ENCODE assay signal across 12 cellular contexts in the genomic region with DNA sequence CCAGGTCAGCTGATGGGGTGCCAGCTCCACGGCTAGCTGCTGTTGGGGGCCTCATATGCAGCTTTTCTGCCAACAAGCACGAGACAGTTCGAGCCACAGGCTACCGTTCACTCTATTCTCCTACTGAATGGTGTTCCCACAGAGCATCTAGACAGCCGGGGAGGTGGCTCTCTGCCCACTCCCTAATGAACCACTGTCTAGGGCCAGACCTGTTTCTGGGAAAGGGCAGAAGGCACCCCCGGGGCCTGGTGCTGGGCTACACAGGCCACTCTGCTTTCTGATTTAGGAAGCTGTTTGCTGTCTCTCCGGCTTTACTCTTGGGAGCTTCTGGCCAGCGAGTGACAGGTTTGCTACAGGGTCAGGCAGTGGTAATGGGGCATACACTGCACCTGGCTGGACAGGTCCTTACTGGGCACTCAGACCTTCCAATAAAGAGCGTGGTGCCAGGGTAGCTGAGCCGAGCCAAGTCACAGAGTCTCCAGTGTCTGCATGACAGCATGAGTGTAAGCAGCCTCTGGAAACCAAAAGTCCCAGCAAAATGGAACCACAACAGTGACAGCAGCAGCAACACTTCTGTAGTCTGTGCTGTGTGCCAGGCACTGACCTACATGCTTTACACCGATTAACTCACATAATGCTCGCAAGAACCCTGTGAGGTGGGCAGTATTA. TPM values are rescaled to one million over a fixed set of nuclear protein-coding genes. Genes with fewer than 3 reads are reported as not detected.
A peak's percentile ranks its signal among the peaks of the same experiment; 100 is the strongest.
DNase-seq lines count a peak whose midpoint lies in the region; ATAC-seq and TF ChIP-seq lines count a peak whose summit lies in the region.
"Had no signal": no experiment of that assay in that cellular context is flagged by ENCODE, and none has a peak within 500 bp of the region (broad histone marks: within the 10 kb centered on the region; RNA-seq: fewer than 3 reads in every experiment).

No MANE protein-coding gene starts in this region.

- no peak overlapping the region for H3K27ac Mint-ChIP-seq in WTC11
- H3K27ac Mint-ChIP-seq in stimulated activated naive CD8-positive, alpha-beta T cell treated with anti-CD3 and anti-CD28 coated beads, Interleukin-15, amount 100 ng/mL, for 72 hours, result peak overlapping the region; percentile 69 to 79

- peaks cover 45% of the 10 kb centered on the region for H3K4me1 Mint-ChIP-seq in WTC11
- H3K4me1 Mint-ChIP-seq in stimulated activated naive CD8-positive, alpha-beta T cell treated with anti-CD3 and anti-CD28 coated beads, Interleukin-15, amount 100 ng/mL, for 72 hours, result peaks cover 85% of the 10 kb centered on the region

- peak; percentile 25 for ATAC-seq in Right ventricle myocardium superior (ENCODE audit: poor library complexity)
- no peak for ATAC-seq in WTC11
- no peak for ATAC-seq in stimulated activated naive CD8-positive, alpha-beta T cell treated with anti-CD3 and anti-CD28 coated beads, Interleukin-15, amount 100 ng/mL, for 72 hours
- no peak for ATAC-seq in HG03378 (IDR thresholded peaks at IDR 0.05; ENCODE audit: unreplicated experiment)
- ATAC-seq in GM18861 (IDR thresholded peaks at IDR 0.05; ENCODE audit: unreplicated experiment), result no peak

- TF ChIP-seq CTCF in right atrium auricular region (IDR thresholded peaks at IDR 0.05) (no peak), WTC11 (IDR thresholded peaks at IDR 0.05) (no peak)

- no peak for DNase-seq in Right ventricle myocardium superior
- DNase-seq in right atrium auricular region (ENCODE audit: low spot score), result no peak
- DNase-seq in WTC11 (ENCODE audit: low spot score), result no peak
- DNase-seq in islet precursor cell, result peak; percentile 44
- DNase-seq in stimulated activated naive CD8-positive, alpha-beta T cell treated with anti-CD3 and anti-CD28 coated beads, Interleukin-15, amount 100 ng/mL, for 72 hours, result no peak
- no peak for DNase-seq in NCI-H510A treated with DMSO at 0.1 percent for 48 hours (lab: John Stamatoyannopoulos, UW)
- DNase-seq: activated CD4-positive, alpha-beta T cell treated with anti-CD3 and anti-CD28 coated beads, Interleukin-2, amount 50 U/mL, for 4 hours; amniotic stem cell; Karpas-422 had no signal

- no peak overlapping the region for H3K4me3 Mint-ChIP-seq in WTC11
- H3K4me3 Mint-ChIP-seq in stimulated activated naive CD8-positive, alpha-beta T cell treated with anti-CD3 and anti-CD28 coated beads, Interleukin-15, amount 100 ng/mL, for 72 hours, result peak overlapping the region in 1 of 2 donors; percentile 77

- H3K4me3 ChIP-seq in right atrium auricular region, result no peak overlapping the region
- H3K4me3 ChIP-seq: dorsolateral prefrontal cortex had no signal

- H3K36me3 Mint-ChIP-seq in WTC11, result peaks cover 3% of the 10 kb centered on the region; the same call in 1 of the 2 replicates

- H3K27me3 Mint-ChIP-seq in WTC11 (ENCODE audit: low read depth), result no peaks in the 10 kb centered on the region
- no peaks in the 10 kb centered on the region for H3K27me3 Mint-ChIP-seq in stimulated activated naive CD8-positive, alpha-beta T cell treated with anti-CD3 and anti-CD28 coated beads, Interleukin-15, amount 100 ng/mL, for 72 hours

- CTCF ChIA-PET in WTC11 (lab: Charles Lee), result interaction anchor here (1.2 to 3.3 kb wide), 6 partner anchors 45 to 201 kb away, joined by 3 to 20 read pairs (median 10); no protein-coding TSS in a partner anchor

- intact Hi-C loops in Right ventricle myocardium superior (cut with DNase I), result no loop called here

- H3K9me3 ChIP-seq in right atrium auricular region, result no peaks in the 10 kb centered on the region

- no peaks in the 10 kb centered on the region for H3K36me3 ChIP-seq in right atrium auricular region

- POLR2A ChIA-PET in WTC11 (lab: Charles Lee), result interaction anchor here (0.6 to 1.2 kb wide), 2 partner anchors 9 to 47 kb away, joined by 4 to 5 read pairs; a partner anchor contains a TSS

- H3K27me3 ChIP-seq in right atrium auricular region, result no peaks in the 10 kb centered on the region
- H3K27me3 ChIP-seq: dorsolateral prefrontal cortex had no signal

- H3K4me1 ChIP-seq in right atrium auricular region, result peaks cover 0 to 31% of the 10 kb centered on the region in 2 donors

- no peak overlapping the region for H3K27ac ChIP-seq in right atrium auricular region

- H3K9me3 Mint-ChIP-seq in WTC11, result no peaks in the 10 kb centered on the region
- H3K9me3 Mint-ChIP-seq in stimulated activated naive CD8-positive, alpha-beta T cell treated with anti-CD3 and anti-CD28 coated beads, Interleukin-15, amount 100 ng/mL, for 72 hours, result no peaks in the 10 kb centered on the region

TF ChIP-seq in WTC11, 78 proteins besides CTCF, POLR2A, EP300 and RAD21:
- TF ChIP-seq, protein P1, sequence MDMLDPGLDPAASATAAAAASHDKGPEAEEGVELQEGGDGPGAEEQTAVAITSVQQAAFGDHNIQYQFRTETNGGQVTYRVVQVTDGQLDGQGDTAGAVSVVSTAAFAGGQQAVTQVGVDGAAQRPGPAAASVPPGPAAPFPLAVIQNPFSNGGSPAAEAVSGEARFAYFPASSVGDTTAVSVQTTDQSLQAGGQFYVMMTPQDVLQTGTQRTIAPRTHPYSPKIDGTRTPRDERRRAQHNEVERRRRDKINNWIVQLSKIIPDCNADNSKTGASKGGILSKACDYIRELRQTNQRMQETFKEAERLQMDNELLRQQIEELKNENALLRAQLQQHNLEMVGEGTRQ (CRISPR knock-in tag; IDR thresholded peaks at IDR 0.05), result no peak
- TF ChIP-seq, protein P2, sequence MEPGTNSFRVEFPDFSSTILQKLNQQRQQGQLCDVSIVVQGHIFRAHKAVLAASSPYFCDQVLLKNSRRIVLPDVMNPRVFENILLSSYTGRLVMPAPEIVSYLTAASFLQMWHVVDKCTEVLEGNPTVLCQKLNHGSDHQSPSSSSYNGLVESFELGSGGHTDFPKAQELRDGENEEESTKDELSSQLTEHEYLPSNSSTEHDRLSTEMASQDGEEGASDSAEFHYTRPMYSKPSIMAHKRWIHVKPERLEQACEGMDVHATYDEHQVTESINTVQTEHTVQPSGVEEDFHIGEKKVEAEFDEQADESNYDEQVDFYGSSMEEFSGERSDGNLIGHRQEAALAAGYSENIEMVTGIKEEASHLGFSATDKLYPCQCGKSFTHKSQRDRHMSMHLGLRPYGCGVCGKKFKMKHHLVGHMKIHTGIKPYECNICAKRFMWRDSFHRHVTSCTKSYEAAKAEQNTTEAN (CRISPR knock-in tag; IDR thresholded peaks at IDR 0.05), result 0 out of 2 replicates have a peak, but pooled peaks have one; percentile 43

RNA-seq across cellular contexts. Expression of a gene that starts 8.4 kb away (rescaled TPM):
- total RNA-seq in Right ventricle myocardium superior (24.4 TPM), right atrium auricular region (10 to 100 TPM; 26.1 to 39.6 TPM), WTC11 (2021) (19.1 to 21.6 TPM (median 19.9 TPM) in 3 replicates)

RNA-seq across cellular contexts. Expression of a gene that starts 58.3 kb away (rescaled TPM):
- 29.0 TPM for total RNA-seq in Right ventricle myocardium superior
- total RNA-seq in right atrium auricular region, result 10 to 100 TPM; 20.4 to 21.1 TPM
- 33.3 to 38.6 TPM (median 35.8 TPM) in 3 replicates for total RNA-seq in WTC11 (2021)
